12 cellular contexts compared by ENCODE assay signal in the genomic region with DNA sequence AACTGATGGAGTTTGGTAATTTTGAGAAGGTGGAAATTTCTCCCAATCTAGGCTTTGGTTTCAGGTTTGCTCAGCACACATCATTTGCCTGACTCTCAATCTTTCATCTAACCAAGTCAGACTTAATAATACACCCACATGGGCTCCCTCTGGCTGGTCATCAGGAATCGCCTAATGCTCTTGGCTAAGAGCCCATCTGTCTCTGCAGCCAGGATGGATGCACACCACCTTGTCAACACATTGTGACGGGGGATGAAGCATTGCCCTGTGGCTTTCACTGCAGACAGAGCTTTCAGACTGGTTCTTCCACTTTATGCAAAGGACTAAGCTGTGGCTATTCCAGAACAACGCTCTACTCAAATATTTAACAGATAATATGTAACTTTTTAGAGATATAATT. TPM values are rescaled to one million over a fixed set of nuclear protein-coding genes. Genes with fewer than 3 reads are reported as not detected.
DNase-seq lines count a peak whose midpoint lies in the region; ATAC-seq and TF ChIP-seq lines count a peak whose summit lies in the region.
"Had no signal": no experiment of that assay in that cellular context is flagged by ENCODE, and none has a peak within 500 bp of the region (broad histone marks: within the 10 kb centered on the region; RNA-seq: fewer than 3 reads in every experiment).

No MANE protein-coding gene starts in this region.

- WGBS in SK-N-SH (ENCODE audit: low lambda C conversion rate): 24% methylated on average over 3 of the region's 3 CpGs

- H3K9ac ChIP-seq in SK-N-SH: no peak overlapping the region

- intact Hi-C loops in head of caudate nucleus (cut with DNase I): no loop called here

- no peak for TF ChIP-seq RAD21 in Ishikawa (IDR thresholded peaks at IDR 0.05; ENCODE audit: low read depth)
- 0 out of 2 replicates have a peak, but pooled peaks have one; percentile 12 for TF ChIP-seq RAD21 in SK-N-SH (IDR thresholded peaks at IDR 0.05; ENCODE audit: low read length)

- peaks cover 8% of the 10 kb centered on the region for H3K4me1 Mint-ChIP-seq in GM23338

- ATAC-seq in GM23338: no peak
- no peak for ATAC-seq in HG02678 (IDR thresholded peaks at IDR 0.05; ENCODE audit: unreplicated experiment)

- peaks cover 12% of the 10 kb centered on the region for H3K36me3 Mint-ChIP-seq in GM23338 (ENCODE audit: low read depth)

- H2AFZ ChIP-seq in SK-N-SH (ENCODE audit: low read depth): no peak overlapping the region
- no peak overlapping the region for H2AFZ ChIP-seq in GM23338

- H3K4me3 Mint-ChIP-seq in GM23338: no peak overlapping the region
- H3K4me3 Mint-ChIP-seq: T-helper 2 cell treated with Interferon-gamma antibody and Interleukin-4, amounts not matched to agents 5 μg/mL and 100 μg/mL, for 36 hours had no signal

- H3K79me2 ChIP-seq in SK-N-SH (ENCODE audit: insufficient read depth): peaks cover 14% of the 10 kb centered on the region; the same call in 1 of the 2 replicates
- H3K79me2 ChIP-seq in GM23338 (replicated peaks; ENCODE audit: insufficient read depth): peaks cover 12% of the 10 kb centered on the region

- H3K9me3 ChIP-seq in SK-N-SH: no peaks in the 10 kb centered on the region

- H3K36me3 ChIP-seq in SK-N-SH (replicated peaks in 1 of 2; ENCODE audit: control insufficient read depth in 1 of 2, insufficient read depth in 2 of 2, low read length in 1 of 2): no peaks in the 10 kb centered on the region
- no peaks in the 10 kb centered on the region for H3K36me3 ChIP-seq in GM23338 (ENCODE audit: insufficient read depth)

- POLR2A ChIA-PET in SK-N-SH (lab: Yijun Ruan, JAX): no interaction called here

- peaks cover 2% of the 10 kb centered on the region for H3K27me3 Mint-ChIP-seq in GM23338 (ENCODE audit: insufficient read depth, low read depth, poor library complexity)

- H3F3A ChIP-seq in SK-N-SH (replicated peaks; ENCODE audit: insufficient read depth) (peaks cover 20% of the 10 kb centered on the region), GM23338 (replicated peaks; ENCODE audit: low read depth) (peaks cover 4% of the 10 kb centered on the region; the same call in 1 of the 2 replicates)

- TF ChIP-seq EP300 in Ishikawa (IDR thresholded peaks at IDR 0.05; ENCODE audit: borderline replicate concordance) (peak; percentile 16; the same call in 1 of the 2 replicates), SK-N-SH (IDR thresholded peaks at IDR 0.05; ENCODE audit: borderline replicate concordance in 1 of 2, low read depth in 1 of 2, low read length in 1 of 2) (peak in 1 of 2 experiments; percentile 58; a peak in 2 of 4 replicates)

- H3K4me2 ChIP-seq in SK-N-SH (peak overlapping the region; percentile 8; the same call in 1 of the 2 replicates), GM23338 (no peak overlapping the region)

- peaks cover 0 to 20% of the 10 kb centered on the region in 2 experiments; a peak in 2 of 4 replicates for H3K4me1 ChIP-seq in SK-N-SH (ENCODE audit: control insufficient read depth in 1 of 2, insufficient read depth in 2 of 2, low read depth in 1 of 2, low read length in 1 of 2)
- H3K4me1 ChIP-seq in GM23338 (ENCODE audit: insufficient read depth): peaks cover 17% of the 10 kb centered on the region

- H3K4me3 ChIP-seq in SK-N-SH (ENCODE audit: low read depth in 2 of 2, low read length in 1 of 2): no peak overlapping the region
- H3K4me3 ChIP-seq in GM23338: no peak overlapping the region

- peak overlapping the region in 1 of 2 experiments; percentile 74; a peak in 2 of 4 replicates for H3K27ac ChIP-seq in SK-N-SH (ENCODE audit: low read depth in 2 of 2, low read length in 1 of 2)
- no peak overlapping the region for H3K27ac ChIP-seq in GM23338 (ENCODE audit: low read depth)
- H3K27ac ChIP-seq: HL-60 had no signal

- no peaks in the 10 kb centered on the region for H3K27me3 ChIP-seq in SK-N-SH (ENCODE audit: insufficient read depth)
- no peaks in the 10 kb centered on the region for H3K27me3 ChIP-seq in GM23338 (ENCODE audit: insufficient read depth)

- H3K9me3 Mint-ChIP-seq in GM23338: peaks cover 13% of the 10 kb centered on the region

- no peak overlapping the region for H3K27ac Mint-ChIP-seq in GM23338
- H3K27ac Mint-ChIP-seq: T-helper 2 cell treated with Interferon-gamma antibody and Interleukin-4, amounts not matched to agents 5 μg/mL and 100 μg/mL, for 36 hours had no signal

- TF ChIP-seq CTCF in SK-N-SH (IDR thresholded peaks at IDR 0.05) (no peak), GM23338 (conservative IDR thresholded peaks at IDR 0.05; ENCODE audit: low read depth in 2 of 2) (no peak)

- H4K20me1 ChIP-seq in SK-N-SH (ENCODE audit: insufficient read depth) (peaks cover under 1% of the 10 kb centered on the region; the same call in 1 of the 2 replicates), GM23338 (replicated peaks; ENCODE audit: insufficient read depth) (no peaks in the 10 kb centered on the region)

- CTCF ChIA-PET in SK-N-SH (lab: Yijun Ruan, JAX): interaction anchor here (0.7 to 6.1 kb wide), 4 partner anchors 21 to 200 kb away, joined by 3 to 24 read pairs (median 8); a partner anchor contains a TSS

- H3K9me2 ChIP-seq in SK-N-SH (no peaks in the 10 kb centered on the region), GM23338 (ENCODE audit: insufficient read depth) (no peaks in the 10 kb centered on the region)

- DNase-seq in DMS53 treated with DMSO at 0.1 percent for 48 hours (lab: John Stamatoyannopoulos, UW; ENCODE audit: unreplicated experiment) (peak; percentile 67), SK-N-SH (peak; percentile 83), iris pigment epithelial cell (ENCODE audit: low read depth) (peak; percentile 24), GM23338 (ENCODE audit: low spot score) (no peak), NOMO-1 treated with DMSO at 0.1 percent for 48 hours (lab: John Stamatoyannopoulos, UW; ENCODE audit: unreplicated experiment) (no peak), head of caudate nucleus (no peak)
- DNase-seq: HCEC 1CT, NCI-H2107 had no signal

TF ChIP-seq in Ishikawa, 13 proteins besides CTCF, POLR2A, EP300 and RAD21:
- 0 out of 2 replicates have a peak, but pooled peaks have one; percentile 30 for TF ChIP-seq TCF12 (IDR thresholded peaks at IDR 0.05; ENCODE audit: low read depth)
- no peak for TF ChIP-seq TAF1 (IDR thresholded peaks at IDR 0.05; ENCODE audit: low read depth)
- TF ChIP-seq NFIC (IDR thresholded peaks at IDR 0.05): peak; percentile 72
- TF ChIP-seq CEBPB (IDR thresholded peaks at IDR 0.05): no peak

TF ChIP-seq in SK-N-SH, 30 proteins besides CTCF, POLR2A, EP300 and RAD21 (continues in another document):
- TF ChIP-seq NRF1 (IDR thresholded peaks at IDR 0.05; ENCODE audit: low read depth, low read length): no peak
- no peak for TF ChIP-seq TEAD4 (IDR thresholded peaks at IDR 0.05; ENCODE audit: borderline replicate concordance, insufficient read depth)
- no peak for TF ChIP-seq RXRA (IDR thresholded peaks at IDR 0.05; ENCODE audit: borderline replicate concordance, low read depth)
- peak; percentile 76 for TF ChIP-seq GATA2 (CRISPR knock-in tag; IDR thresholded peaks at IDR 0.05)
- TF ChIP-seq FOXM1 (IDR thresholded peaks at IDR 0.05; ENCODE audit: low read depth): no peak
- peak; percentile 81 for TF ChIP-seq CHD2 (IDR thresholded peaks at IDR 0.05; ENCODE audit: low read length, partially characterized antibody)
- TF ChIP-seq FOXJ3 (CRISPR knock-in tag; IDR thresholded peaks at IDR 0.05): no peak
- TF ChIP-seq FOSL2 (IDR thresholded peaks at IDR 0.05; ENCODE audit: borderline replicate concordance, low read depth): no peak
- no peak for TF ChIP-seq SMC3 (IDR thresholded peaks at IDR 0.05; ENCODE audit: low read depth, low read length)
- no peak for TF ChIP-seq POLR2AphosphoS5 (IDR thresholded peaks at IDR 0.05; ENCODE audit: low read depth, low read length)
- TF ChIP-seq TAF1 (IDR thresholded peaks at IDR 0.05; ENCODE audit: borderline replicate concordance, low read depth, low read length): no peak

TF ChIP-seq in GM23338, 12 proteins besides CTCF, POLR2A, EP300 and RAD21:
- TF ChIP-seq ZNF331 (CRISPR knock-in tag; IDR thresholded peaks at IDR 0.05; ENCODE audit: low read depth) (no peak), EZH2 (IDR thresholded peaks at IDR 0.05; ENCODE audit: low read depth, unreplicated experiment) (no peak), POLR2AphosphoS5 (IDR thresholded peaks at IDR 0.05; ENCODE audit: low read depth) (no peak)

RNA-seq across cellular contexts. Expression of a gene that starts 3.0 kb away (rescaled TPM):
- polyA plus RNA-seq in SK-N-SH (2012; rRNA removed): 8.0 and 9.2 TPM in 2 replicates
- polyA plus RNA-seq in SK-N-SH (2012; cell fraction: cytosol; rRNA removed): 13.6 and 29.0 TPM in 2 replicates
- polyA plus RNA-seq in SK-N-SH (2012; cell fraction: nucleus; rRNA removed): 2.6 and 4.8 TPM in 2 replicates
- 67.1 and 68.6 TPM in 2 replicates for total RNA-seq in GM23338 (2014; rRNA removed; shearing (Covaris generic))
- 131 and 135 TPM in 2 replicates for polyA plus RNA-seq in GM23338 (2016; fragmentation: Nextera tagmentation; extraction: Ambion mirVana)

Comparison
In these comparisons a context has a peak if more than half of its experiments do, and no peak if none do; other contexts are left out.
1. DNase-seq: peak in DMS53 treated with DMSO at 0.1 percent for 48 hours (single experiment), SK-N-SH (single experiment) and iris pigment epithelial cell (single experiment); none in GM23338 (single experiment), NOMO-1 treated with DMSO at 0.1 percent for 48 hours (single experiment) and head of caudate nucleus (0 of 42).